ENCODE assay signal across 16 cellular contexts in genomic region chr4:7942019-7942556, GRCh38. TPM values are rescaled to one million over a fixed set of nuclear protein-coding genes. Genes with fewer than 3 reads are reported as not detected.
DNase-seq lines count a peak whose midpoint lies in the region; ATAC-seq and TF ChIP-seq lines count a peak whose summit lies in the region.
"Had no signal": no experiment of that assay in that cellular context is flagged by ENCODE, and none has a peak within 500 bp of the region (broad histone marks: within the 10 kb centered on the region; RNA-seq: fewer than 3 reads in every experiment).

No MANE protein-coding gene starts in this region.

- H3K4me1 Mint-ChIP-seq in activated naive CD4-positive, alpha-beta T cell treated with anti-CD3 and anti-CD28 coated beads, Interleukin-2, amount 10 ng/mL, durations not matched to agents 7 days and 5 days, result peaks cover 25% of the 10 kb centered on the region
- peaks cover 32% of the 10 kb centered on the region for H3K4me1 Mint-ChIP-seq in WTC11
- H3K4me1 Mint-ChIP-seq in nephron, result peaks cover 39% of the 10 kb centered on the region
- H3K4me1 Mint-ChIP-seq in type B pancreatic cell (ENCODE audit: unreplicated experiment), result peaks cover 29% of the 10 kb centered on the region
- peaks cover 13% of the 10 kb centered on the region for H3K4me1 Mint-ChIP-seq in activated T-cell treated with anti-CD3 and anti-CD28 coated beads, Interleukin-2, amount 50 U/mL, for 24 hours (ENCODE audit: low read depth)

- ATAC-seq in WTC11, result no peak
- ATAC-seq: GM12878 had no signal

- peaks cover 8% of the 10 kb centered on the region for H3K36me3 Mint-ChIP-seq in activated naive CD4-positive, alpha-beta T cell treated with anti-CD3 and anti-CD28 coated beads, Interleukin-2, amount 10 ng/mL, durations not matched to agents 7 days and 5 days
- H3K36me3 Mint-ChIP-seq in WTC11, result no peaks in the 10 kb centered on the region
- no peaks in the 10 kb centered on the region for H3K36me3 Mint-ChIP-seq in nephron (ENCODE audit: low read depth)
- no peaks in the 10 kb centered on the region for H3K36me3 Mint-ChIP-seq in type B pancreatic cell
- peaks cover 4% of the 10 kb centered on the region for H3K36me3 Mint-ChIP-seq in activated T-cell treated with anti-CD3 and anti-CD28 coated beads, Interleukin-2, amount 50 U/mL, for 24 hours (ENCODE audit: low read depth)
- H3K36me3 Mint-ChIP-seq: CD14-positive monocyte had no signal

- H3K27ac Mint-ChIP-seq in activated naive CD4-positive, alpha-beta T cell treated with anti-CD3 and anti-CD28 coated beads, Interleukin-2, amount 10 ng/mL, durations not matched to agents 7 days and 5 days, result peak overlapping the region; percentile 51
- H3K27ac Mint-ChIP-seq in WTC11 (0 out of 2 replicates have a peak overlapping the region, but pooled peaks have one; percentile 27), nephron (peak overlapping the region; percentile 44 to 60 (median 45)), type B pancreatic cell (peak overlapping the region; percentile 94)
- H3K27ac Mint-ChIP-seq in activated T-cell treated with anti-CD3 and anti-CD28 coated beads, Interleukin-2, amount 50 U/mL, for 24 hours, result no peak overlapping the region
- H3K27ac Mint-ChIP-seq: CD14-positive monocyte had no signal

- no peaks in the 10 kb centered on the region for H3K9me3 Mint-ChIP-seq in activated naive CD4-positive, alpha-beta T cell treated with anti-CD3 and anti-CD28 coated beads, Interleukin-2, amount 10 ng/mL, durations not matched to agents 7 days and 5 days
- H3K9me3 Mint-ChIP-seq in WTC11, result no peaks in the 10 kb centered on the region
- no peaks in the 10 kb centered on the region for H3K9me3 Mint-ChIP-seq in nephron
- no peaks in the 10 kb centered on the region for H3K9me3 Mint-ChIP-seq in type B pancreatic cell
- H3K9me3 Mint-ChIP-seq in activated T-cell treated with anti-CD3 and anti-CD28 coated beads, Interleukin-2, amount 50 U/mL, for 24 hours, result no peaks in the 10 kb centered on the region

- POLR2A ChIA-PET in WTC11 (lab: Charles Lee), result no interaction called here

- H3K27me3 ChIP-seq in GM23248 (replicated peaks; ENCODE audit: insufficient read depth), result no peaks in the 10 kb centered on the region

- H4K20me1 ChIP-seq in GM23248 (ENCODE audit: insufficient read depth), result no peaks in the 10 kb centered on the region

- H3K36me3 ChIP-seq in GM23248 (ENCODE audit: low read depth), result no peaks in the 10 kb centered on the region

- no peak for DNase-seq in activated naive CD4-positive, alpha-beta T cell treated with anti-CD3 and anti-CD28 coated beads, Interleukin-2, amount 10 ng/mL, durations not matched to agents 7 days and 5 days
- no peak for DNase-seq in activated naive CD4-positive, alpha-beta T cell (lab: John Stamatoyannopoulos, UW)
- DNase-seq in WTC11 (ENCODE audit: low spot score), result no peak
- no peak for DNase-seq in type B pancreatic cell (ENCODE audit: extremely low spot score, unreplicated experiment)
- no peak for DNase-seq in activated T-cell treated with anti-CD3 and anti-CD28 coated beads, Interleukin-2, amount 50 U/mL, for 24 hours
- no peak for DNase-seq in anterior cingulate cortex (lab: John Stamatoyannopoulos, UW)
- no peak for DNase-seq in GM23248
- DNase-seq: DMS79, Kasumi-1, NCI-H1105 treated with DMSO at 0.1 percent for 48 hours, NCI-H2029, NCI-H2171 treated with DMSO at 0.1 percent for 48 hours, NCI-H774 had no signal

- in situ Hi-C loops in GM23248 (cut with MboI), result no loop called here

- H3K79me2 ChIP-seq in GM23248 (ENCODE audit: insufficient read depth), result peaks cover 25% of the 10 kb centered on the region

- H3K9me3 ChIP-seq in GM23248 (ENCODE audit: low read depth), result no peaks in the 10 kb centered on the region

- H3K27me3 Mint-ChIP-seq in activated naive CD4-positive, alpha-beta T cell treated with anti-CD3 and anti-CD28 coated beads, Interleukin-2, amount 10 ng/mL, durations not matched to agents 7 days and 5 days, result peaks cover 45% of the 10 kb centered on the region
- H3K27me3 Mint-ChIP-seq in WTC11 (ENCODE audit: low read depth) (peaks cover 5% of the 10 kb centered on the region), nephron (ENCODE audit: low read depth) (peaks cover 9% of the 10 kb centered on the region), type B pancreatic cell (no peaks in the 10 kb centered on the region)
- H3K27me3 Mint-ChIP-seq in activated T-cell treated with anti-CD3 and anti-CD28 coated beads, Interleukin-2, amount 50 U/mL, for 24 hours, result peaks cover 22% of the 10 kb centered on the region

- no peak for TF ChIP-seq CTCF in WTC11 (IDR thresholded peaks at IDR 0.05)
- TF ChIP-seq CTCF in nephron (IDR thresholded peaks at IDR 0.05; ENCODE audit: unreplicated experiment in 3 of 3), result no peak
- TF ChIP-seq CTCF in type B pancreatic cell (conservative IDR thresholded peaks at IDR 0.05), result no peak

- H3K4me3 Mint-ChIP-seq in activated naive CD4-positive, alpha-beta T cell treated with anti-CD3 and anti-CD28 coated beads, Interleukin-2, amount 10 ng/mL, durations not matched to agents 7 days and 5 days, result no peak overlapping the region
- H3K4me3 Mint-ChIP-seq in WTC11 (no peak overlapping the region), nephron (peak overlapping the region; percentile 22 to 78 (median 63)), type B pancreatic cell (peak overlapping the region; percentile 65)
- no peak overlapping the region for H3K4me3 Mint-ChIP-seq in activated T-cell treated with anti-CD3 and anti-CD28 coated beads, Interleukin-2, amount 50 U/mL, for 24 hours

- H3K9ac ChIP-seq in GM23248, result no peak overlapping the region

- 94 to 96% methylated on average over 5 of the region's 5 CpGs for WGBS in GM23248 (ENCODE audit: low coverage in 1 of 2, low lambda C conversion rate in 2 of 2, missing lambda C conversion rate in 2 of 2), 2 experiments

- H2AFZ ChIP-seq in GM23248, result no peak overlapping the region

- no peaks in the 10 kb centered on the region for H3K9me2 ChIP-seq in GM23248 (ENCODE audit: insufficient read depth)

- CTCF ChIA-PET in activated naive CD4-positive, alpha-beta T cell treated with anti-CD3 and anti-CD28 coated beads, Interleukin-2, amount 10 ng/mL, durations not matched to agents 7 days and 5 days (lab: Charles Lee), result no interaction called here
- CTCF ChIA-PET in WTC11 (lab: Charles Lee), result interaction anchor here (1.6 kb wide), 1 partner anchor 45 kb away, joined by 3 read pairs; no protein-coding TSS in a partner anchor

- peaks cover 22% of the 10 kb centered on the region for H3F3A ChIP-seq in GM23248 (ENCODE audit: insufficient read depth)

- no peak overlapping the region for H3K4me2 ChIP-seq in GM23248 (ENCODE audit: unreplicated experiment)

- 0 out of 2 replicates have a peak, but pooled peaks cover 11% of the 10 kb centered on the region for H3K4me1 ChIP-seq in GM23248 (ENCODE audit: insufficient read depth)

- no peak overlapping the region for H3K27ac ChIP-seq in GM23248

- no peak overlapping the region for H3K4me3 ChIP-seq in GM23248
- H3K4me3 ChIP-seq: GM12878 had no signal

TF ChIP-seq in WTC11, 78 proteins besides CTCF, POLR2A, EP300 and RAD21 (continues in another document):
- no peak for TF ChIP-seq ARID4B (CRISPR knock-in tag; IDR thresholded peaks at IDR 0.05; ENCODE audit: borderline replicate concordance)
- TF ChIP-seq ATF3 (CRISPR knock-in tag; conservative IDR thresholded peaks at IDR 0.05), result no peak
- TF ChIP-seq ESRRA (CRISPR knock-in tag; IDR thresholded peaks at IDR 0.05; ENCODE audit: borderline replicate concordance), result no peak
- TF ChIP-seq ZNF219 (CRISPR knock-in tag; IDR thresholded peaks at IDR 0.05; ENCODE audit: borderline replicate concordance), result no peak
- no peak for TF ChIP-seq MYBL2 (CRISPR knock-in tag; IDR thresholded peaks at IDR 0.05)

RNA-seq across cellular contexts. Expression of gene AFAP1, which starts 2.4 kb away (rescaled TPM):
- total RNA-seq in WTC11 (2021), result 17.6 to 23.6 TPM (median 18.0 TPM) in 3 replicates
- 36.6 and 37.2 TPM in 2 replicates for total RNA-seq in type B pancreatic cell (ENCODE audit: low replicate concordance)
- total RNA-seq in GM23248 (2014; rRNA removed; shearing (Covaris generic)), result 103 and 152 TPM in 2 replicates
- 52.0 and 54.4 TPM in 2 replicates for polyA plus RNA-seq in GM23248 (2016; fragmentation: Nextera tagmentation; extraction: Ambion mirVana)
- polyA plus RNA-seq: CD14-positive monocyte had no signal

Comparison
In these comparisons a context has a peak if more than half of its experiments do, and no peak if none do; other contexts are left out.
1. H3K4me3 Mint-ChIP-seq: peak in nephron (3 of 3) and type B pancreatic cell (single experiment); none in activated naive CD4-positive, alpha-beta T cell treated with anti-CD3 and anti-CD28 coated beads, Interleukin-2, amount 10 ng/mL, durations not matched to agents 7 days and 5 days (single experiment), WTC11 (single experiment) and activated T-cell treated with anti-CD3 and anti-CD28 coated beads, Interleukin-2, amount 50 U/mL, for 24 hours (single experiment).